9 cellular contexts compared by ENCODE assay signal in genomic region chr11:59172345-59173079, GRCh38. TPM values are rescaled to one million over a fixed set of nuclear protein-coding genes. Genes with fewer than 3 reads are reported as not detected.
DNase-seq lines count a peak whose midpoint lies in the region; FAIRE-seq and TF ChIP-seq lines count a peak whose summit lies in the region.
"Had no signal": no experiment of that assay in that cellular context is flagged by ENCODE, and none has a peak within 500 bp of the region (broad histone marks: within the 10 kb centered on the region; RNA-seq: fewer than 3 reads in every experiment).

No MANE protein-coding gene starts in this region.

- TF ChIP-seq POLR2A in NB4 (IDR thresholded peaks at IDR 0.05; ENCODE audit: extremely low read depth, insufficient read length) = no peak

- H3K9me3 Mint-ChIP-seq in astrocyte (ENCODE audit: unreplicated experiment) = no peaks in the 10 kb centered on the region

- no peaks in the 10 kb centered on the region for H4K20me1 ChIP-seq in astrocyte (ENCODE audit: insufficient read depth, low read length)

- H3K36me3 Mint-ChIP-seq in astrocyte (ENCODE audit: low read depth, unreplicated experiment) = peaks cover 2% of the 10 kb centered on the region

- DNase-seq in DMS53 (lab: John Stamatoyannopoulos, UW) = peak; percentile 25
- DNase-seq in DMS53 treated with DMSO at 0.1 percent for 48 hours (lab: John Stamatoyannopoulos, UW; ENCODE audit: unreplicated experiment) = no peak
- DNase-seq in NB4 (ENCODE audit: low read depth) = peak; percentile 14
- DNase-seq in astrocyte (ENCODE audit: low read depth) = no peak
- DNase-seq in stimulated activated CD4-positive, alpha-beta T cell treated with anti-CD3 and anti-CD28 coated beads, Interleukin-2, amount 100 ng/mL, for 24 hours = peak; percentile 18 to 32
- no peak for DNase-seq in NCI-H187 (lab: John Stamatoyannopoulos, UW)

- TF ChIP-seq CTCF in HEK293 (tag by site-specific recombination; IDR thresholded peaks at IDR 0.05) (no peak), NB4 (IDR thresholded peaks at IDR 0.05; ENCODE audit: low read depth, low read length) (no peak), astrocyte (IDR thresholded peaks at IDR 0.05; ENCODE audit: insufficient read depth, low read depth, low read length) (no peak)

- peak overlapping the region; percentile 28 for H3K9ac ChIP-seq in astrocyte (ENCODE audit: low read length)
- peak overlapping the region; percentile 96; the same call in 1 of the 2 replicates for H3K9ac ChIP-seq in iPS-20b (ENCODE audit: low read depth, low read length)

- CTCF ChIA-PET in HEK293 (lab: Yijun Ruan, JAX) = interaction anchor here (0.5 to 6.7 kb wide), 31 partner anchors 9 to 1412 kb away, joined by 3 to 78 read pairs (median 6); partner anchors contain the start of genes FAM111A, MPEG1, OR5A1 and OR5A2

- POLR2A ChIA-PET in HEK293 (lab: Yijun Ruan, JAX) = interaction anchor here (1.3 to 2.6 kb wide), 3 partner anchors 14 to 66 kb away, joined by 4 to 11 read pairs (median 4); partner anchors contain the start of gene FAM111B

- H3K27ac ChIP-seq in HEK293 (ENCODE audit: extremely low read depth, low read depth, low read length) = no peak overlapping the region
- no peak overlapping the region for H3K27ac ChIP-seq in astrocyte (ENCODE audit: low read depth, low read length)
- H3K27ac ChIP-seq in iPS-20b (ENCODE audit: low read length) = no peak overlapping the region

- H3K4me3 ChIP-seq in HEK293 (ENCODE audit: low read depth, low read length) (peak overlapping the region; percentile 41), NB4 (ENCODE audit: low read depth, low read length) (no peak overlapping the region), astrocyte (ENCODE audit: insufficient read depth, low read depth, low read length) (peak overlapping the region; percentile 64), iPS-20b (ENCODE audit: low read length) (peak overlapping the region; percentile 92)

- H3K27me3 Mint-ChIP-seq in astrocyte (ENCODE audit: low read depth, unreplicated experiment) = no peaks in the 10 kb centered on the region

- no peaks in the 10 kb centered on the region for H3K79me2 ChIP-seq in astrocyte (ENCODE audit: insufficient read depth, low read length)

- H3K4me1 ChIP-seq in HEK293 (ENCODE audit: control insufficient read depth, insufficient read depth, low read length) (no peaks in the 10 kb centered on the region; the same call in 1 of the 2 replicates), astrocyte (ENCODE audit: insufficient read depth, low read length) (peaks cover 11% of the 10 kb centered on the region), iPS-20b (ENCODE audit: insufficient read depth, low read length) (peaks cover 12% of the 10 kb centered on the region; the same call in 1 of the 2 replicates)

- no peak for FAIRE-seq in astrocyte (lab: Jason Lieb, UNC)
- FAIRE-seq: A204.1 had no signal

- H3K4me3 Mint-ChIP-seq in astrocyte (ENCODE audit: unreplicated experiment) = peak overlapping the region; percentile 94

- H3K27me3 ChIP-seq in astrocyte (ENCODE audit: insufficient read depth, low read length) = peaks cover 47% of the 10 kb centered on the region
- H3K27me3 ChIP-seq in iPS-20b (ENCODE audit: insufficient read depth, low read length) = peaks cover 6% of the 10 kb centered on the region; the same call in 1 of the 2 replicates

- H3K9me3 ChIP-seq in HEK293 (ENCODE audit: control insufficient read depth, insufficient read depth, low read depth, low read length) = no peaks in the 10 kb centered on the region
- no peaks in the 10 kb centered on the region for H3K9me3 ChIP-seq in astrocyte (ENCODE audit: insufficient read depth, low read depth, low read length)
- H3K9me3 ChIP-seq in iPS-20b (ENCODE audit: insufficient read depth, low read depth, low read length) = no peaks in the 10 kb centered on the region

- no peaks in the 10 kb centered on the region for H3K36me3 ChIP-seq in HEK293 (ENCODE audit: control insufficient read depth in 2 of 2, insufficient read depth in 1 of 2, low read length in 2 of 2)
- H3K36me3 ChIP-seq in astrocyte (ENCODE audit: insufficient read depth, low read length) = no peaks in the 10 kb centered on the region
- peaks cover 6% of the 10 kb centered on the region; the same call in 1 of the 2 replicates for H3K36me3 ChIP-seq in iPS-20b (ENCODE audit: insufficient read depth, low read depth, low read length)

- peak overlapping the region; percentile 86 for H3K27ac Mint-ChIP-seq in astrocyte (ENCODE audit: unreplicated experiment)

- H3K4me2 ChIP-seq in astrocyte (ENCODE audit: low read length) = peak overlapping the region; percentile 100

- peaks cover 21% of the 10 kb centered on the region for H3K4me1 Mint-ChIP-seq in astrocyte (ENCODE audit: low read depth, unreplicated experiment)

- H2AFZ ChIP-seq in astrocyte (ENCODE audit: low read depth, low read length) = peak overlapping the region; percentile 90

TF ChIP-seq in HEK293, 187 proteins besides CTCF, POLR2A, EP300 and RAD21:
- TF ChIP-seq PRDM1 (tag by site-specific recombination; IDR thresholded peaks at IDR 0.05) (no peak), GLIS2 (tag by site-specific recombination; IDR thresholded peaks at IDR 0.05) (0 out of 2 replicates have a peak, but pooled peaks have one; percentile 25)

RNA-seq across cellular contexts. Expression of gene DTX4, which starts 0.6 kb away (rescaled TPM):
- 16.1 and 19.5 TPM in 2 replicates for total RNA-seq in astrocyte

RNA-seq across cellular contexts. Expression of gene FAM111A, which starts 29.9 kb away (rescaled TPM):
- total RNA-seq in astrocyte = 11.1 and 13.1 TPM in 2 replicates

RNA-seq across cellular contexts. Expression of gene MPEG1, which starts 40.2 kb away (rescaled TPM):
- total RNA-seq in astrocyte = not detected in 2 replicates

Comparison
In these comparisons a context has a peak if more than half of its experiments do, and no peak if none do; other contexts are left out.
1. DNase-seq: peak in DMS53 (single experiment), NB4 (single experiment) and stimulated activated CD4-positive, alpha-beta T cell treated with anti-CD3 and anti-CD28 coated beads, Interleukin-2, amount 100 ng/mL, for 24 hours (2 of 2); none in DMS53 treated with DMSO at 0.1 percent for 48 hours (single experiment), astrocyte (single experiment) and NCI-H187 (0 of 2).